ENCODE assay signal across 11 cellular contexts in genomic region chr7:151696738-151697514, GRCh38.
DNase-seq lines count a peak whose midpoint lies in the region; FAIRE-seq lines count a peak whose summit lies in the region.
"Had no signal": no experiment of that assay in that cellular context is flagged by ENCODE, and none has a peak within 500 bp of the region (broad histone marks: within the 10 kb centered on the region; RNA-seq: fewer than 3 reads in every experiment).

No MANE protein-coding gene starts in this region.

- no peak for FAIRE-seq in urothelium cell line (lab: Jason Lieb, UNC)

- intact Hi-C loops in activated naive CD4-positive, alpha-beta T cell treated with anti-CD3 and anti-CD28 coated beads for 36 hours (cut with micrococcal nuclease), result no loop called here

- H3K4me1 Mint-ChIP-seq in activated naive CD4-positive, alpha-beta T cell treated with anti-CD3 and anti-CD28 coated beads for 36 hours (ENCODE audit: low read depth), result peaks cover 4% of the 10 kb centered on the region

- DNase-seq in NCI-H2227 (lab: John Stamatoyannopoulos, UW; ENCODE audit: unreplicated experiment) (peak; percentile 51), NCI-H2227 treated with DMSO at 0.1 percent for 48 hours (lab: John Stamatoyannopoulos, UW) (no peak), SW480 (ENCODE audit: low spot score) (peak; percentile 68), kidney tubule cell (ENCODE audit: low spot score) (peak; percentile 54), urothelium cell line (ENCODE audit: low spot score) (peak; percentile 65), EL (no peak)
- no peak for DNase-seq in activated CD4-positive, CD25-positive, alpha-beta regulatory T cell (lab: John Stamatoyannopoulos, UW)
- DNase-seq in activated naive CD4-positive, alpha-beta T cell treated with anti-CD3 and anti-CD28 coated beads for 36 hours, result no peak
- DNase-seq: activated CD4-positive, CD25-positive, alpha-beta regulatory T cell treated with anti-CD3 and anti-CD28 coated beads, Interleukin-2, amount 50 U/mL, for 72 hours; natural killer cell had no signal

- no peak overlapping the region for H3K27ac Mint-ChIP-seq in activated naive CD4-positive, alpha-beta T cell treated with anti-CD3 and anti-CD28 coated beads for 36 hours
- H3K27ac Mint-ChIP-seq: natural killer cell; stimulated activated naive CD8-positive, alpha-beta T cell treated with anti-CD3 and anti-CD28 coated beads, Interleukin-15, Interleukin-2, amounts not matched to agents 100 ng/mL and 50 ng/mL, for 24 hours had no signal

- no peaks in the 10 kb centered on the region for H3K9me3 Mint-ChIP-seq in activated naive CD4-positive, alpha-beta T cell treated with anti-CD3 and anti-CD28 coated beads for 36 hours
- H3K9me3 Mint-ChIP-seq: natural killer cell; stimulated activated naive CD8-positive, alpha-beta T cell treated with anti-CD3 and anti-CD28 coated beads, Interleukin-15, Interleukin-2, amounts not matched to agents 100 ng/mL and 50 ng/mL, for 24 hours had no signal

- no peak overlapping the region for H3K4me3 Mint-ChIP-seq in activated naive CD4-positive, alpha-beta T cell treated with anti-CD3 and anti-CD28 coated beads for 36 hours
- H3K4me3 Mint-ChIP-seq: natural killer cell; stimulated activated naive CD8-positive, alpha-beta T cell treated with anti-CD3 and anti-CD28 coated beads, Interleukin-15, Interleukin-2, amounts not matched to agents 100 ng/mL and 50 ng/mL, for 24 hours had no signal

- no peaks in the 10 kb centered on the region for H3K36me3 Mint-ChIP-seq in activated naive CD4-positive, alpha-beta T cell treated with anti-CD3 and anti-CD28 coated beads for 36 hours (ENCODE audit: low read depth)
- H3K36me3 Mint-ChIP-seq: natural killer cell had no signal

- H3K27me3 Mint-ChIP-seq in activated naive CD4-positive, alpha-beta T cell treated with anti-CD3 and anti-CD28 coated beads for 36 hours (ENCODE audit: low read depth), result no peaks in the 10 kb centered on the region
- H3K27me3 Mint-ChIP-seq: stimulated activated naive CD8-positive, alpha-beta T cell treated with anti-CD3 and anti-CD28 coated beads, Interleukin-15, Interleukin-2, amounts not matched to agents 100 ng/mL and 50 ng/mL, for 24 hours had no signal

- CTCF ChIA-PET in activated naive CD4-positive, alpha-beta T cell treated with anti-CD3 and anti-CD28 coated beads for 36 hours (lab: Charles Lee), result interaction anchor here (1.2 kb wide), 1 partner anchor 9 kb away, joined by 4 read pairs; no protein-coding TSS in a partner anchor

Comparison
In these comparisons a context has a peak if more than half of its experiments do, and no peak if none do; other contexts are left out.
1. DNase-seq: peak in NCI-H2227 (single experiment), SW480 (single experiment), kidney tubule cell (single experiment) and urothelium cell line (single experiment); none in NCI-H2227 treated with DMSO at 0.1 percent for 48 hours (single experiment), EL (single experiment), activated CD4-positive, CD25-positive, alpha-beta regulatory T cell (0 of 4) and activated naive CD4-positive, alpha-beta T cell treated with anti-CD3 and anti-CD28 coated beads for 36 hours (single experiment).